Comparison of ENCODE assay signal across 18 cellular contexts in the genomic region with DNA sequence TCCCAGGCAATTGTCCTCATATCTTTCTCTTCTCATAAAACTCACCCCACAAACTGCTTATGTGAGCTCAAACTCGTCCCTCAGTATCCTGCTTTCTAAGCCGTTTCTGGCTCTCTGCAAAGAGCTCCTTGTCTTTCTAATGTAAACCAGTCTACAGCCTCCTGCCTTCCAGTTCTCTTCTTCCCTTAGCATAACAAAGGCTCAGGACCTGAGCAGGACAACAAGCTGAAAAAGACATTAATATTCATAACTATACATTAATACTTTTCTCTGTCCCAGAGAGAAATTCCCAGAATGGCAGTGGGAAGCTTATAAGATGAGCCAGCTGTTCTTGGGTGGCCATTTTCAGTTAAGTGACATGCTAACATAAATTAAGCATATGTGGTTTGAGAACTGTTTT.
"Had no signal": no experiment of that assay in that cellular context is flagged by ENCODE, and none has a peak within 500 bp of the region (broad histone marks: within the 10 kb centered on the region; RNA-seq: fewer than 3 reads in every experiment).

No MANE protein-coding gene starts in this region.

- H3K4me3 ChIP-seq: lower lobe of right lung, psoas muscle, spleen, tibial nerve had no signal

- H3K9me3 Mint-ChIP-seq: activated naive CD4-positive, alpha-beta T cell treated with anti-CD3 and anti-CD28 coated beads, Interleukin-2, amount 50 U/mL, for 24 hours; activated T-cell treated with anti-CD3 and anti-CD28 coated beads, Interleukin-2, amount 50 U/mL, for 24 hours; brain; central memory CD8-positive, alpha-beta T cell had no signal

- H3K27ac ChIP-seq: lower lobe of right lung, psoas muscle, spleen, tibial nerve had no signal

- H3K4me1 ChIP-seq: lower lobe of right lung, spleen had no signal

- H3K36me3 ChIP-seq: lower lobe of right lung, spleen, tibial nerve had no signal

- DNase-seq: activated CD4-positive, alpha-beta T cell treated with anti-CD3 and anti-CD28 coated beads, Interleukin-2, amount 50 U/mL, for 48 hours; activated CD4-positive, CD25-positive, alpha-beta regulatory T cell treated with anti-CD3 and anti-CD28 coated beads, Interleukin-2, amount 50 U/mL, for 72 hours; activated CD8-positive, alpha-beta memory T cell treated with anti-CD3 and anti-CD28 coated beads, Interleukin-2, amount 10 ng/mL, durations not matched to agents 7 days and 5 days; activated effector memory CD4-positive, alpha-beta T cell treated with Interleukin-2 at 50 U/mL for 16 hours; activated T-cell treated with anti-CD3 and anti-CD28 coated beads, Interleukin-2, amount 50 U/mL, for 24 hours; effector memory CD8-positive, alpha-beta T cell; erythroblast; lower lobe of right lung; midbrain; psoas muscle; spleen; stimulated activated CD4-positive, alpha-beta T cell treated with anti-CD3 and anti-CD28 coated beads, Interleukin-1b, Interleukin-23, amount 100 ng/mL, for 48 hours; stimulated activated naive B cell treated with anti-CD40 and anti-IgM and Interleukin-4, amounts not matched to agents 10 μg/mL and 1 μg/mL and 100 μg/mL, for 72 hours had no signal

- H3K36me3 Mint-ChIP-seq: activated CD8-positive, alpha-beta memory T cell treated with anti-CD3 and anti-CD28 coated beads, Interleukin-2, amount 10 ng/mL, durations not matched to agents 7 days and 5 days; activated naive CD4-positive, alpha-beta T cell treated with anti-CD3 and anti-CD28 coated beads, Interleukin-2, amount 50 U/mL, for 24 hours; brain; stimulated activated naive B cell treated with anti-CD40 and anti-IgM and Interleukin-4, amounts not matched to agents 10 μg/mL and 1 μg/mL and 100 μg/mL, for 72 hours had no signal

- H3K4me1 Mint-ChIP-seq: activated CD8-positive, alpha-beta memory T cell treated with anti-CD3 and anti-CD28 coated beads, Interleukin-2, amount 10 ng/mL, durations not matched to agents 7 days and 5 days; activated naive CD4-positive, alpha-beta T cell treated with anti-CD3 and anti-CD28 coated beads, Interleukin-2, amount 50 U/mL, for 24 hours; central memory CD8-positive, alpha-beta T cell; stimulated activated naive B cell treated with anti-CD40 and anti-IgM and Interleukin-4, amounts not matched to agents 10 μg/mL and 1 μg/mL and 100 μg/mL, for 72 hours had no signal

- ATAC-seq: activated CD8-positive, alpha-beta memory T cell treated with anti-CD3 and anti-CD28 coated beads, Interleukin-2, amount 10 ng/mL, durations not matched to agents 7 days and 5 days; effector memory CD8-positive, alpha-beta T cell; lower lobe of right lung; psoas muscle; sciatic nerve; stimulated activated naive B cell treated with anti-CD40 and anti-IgM and Interleukin-4, amounts not matched to agents 10 μg/mL and 1 μg/mL and 100 μg/mL, for 72 hours had no signal

- H3K4me3 Mint-ChIP-seq: activated CD8-positive, alpha-beta memory T cell treated with anti-CD3 and anti-CD28 coated beads, Interleukin-2, amount 10 ng/mL, durations not matched to agents 7 days and 5 days; activated naive CD4-positive, alpha-beta T cell treated with anti-CD3 and anti-CD28 coated beads, Interleukin-2, amount 50 U/mL, for 24 hours; activated T-cell treated with anti-CD3 and anti-CD28 coated beads, Interleukin-2, amount 50 U/mL, for 24 hours; brain; central memory CD8-positive, alpha-beta T cell; effector memory CD8-positive, alpha-beta T cell; stimulated activated naive B cell treated with anti-CD40 and anti-IgM and Interleukin-4, amounts not matched to agents 10 μg/mL and 1 μg/mL and 100 μg/mL, for 72 hours had no signal

- H3K27ac Mint-ChIP-seq: activated CD8-positive, alpha-beta memory T cell treated with anti-CD3 and anti-CD28 coated beads, Interleukin-2, amount 10 ng/mL, durations not matched to agents 7 days and 5 days; activated naive CD4-positive, alpha-beta T cell treated with anti-CD3 and anti-CD28 coated beads, Interleukin-2, amount 50 U/mL, for 24 hours; activated T-cell treated with anti-CD3 and anti-CD28 coated beads, Interleukin-2, amount 50 U/mL, for 24 hours; effector memory CD8-positive, alpha-beta T cell; stimulated activated naive B cell treated with anti-CD40 and anti-IgM and Interleukin-4, amounts not matched to agents 10 μg/mL and 1 μg/mL and 100 μg/mL, for 72 hours had no signal

- H3K27me3 Mint-ChIP-seq: activated CD8-positive, alpha-beta memory T cell treated with anti-CD3 and anti-CD28 coated beads, Interleukin-2, amount 10 ng/mL, durations not matched to agents 7 days and 5 days; activated naive CD4-positive, alpha-beta T cell treated with anti-CD3 and anti-CD28 coated beads, Interleukin-2, amount 50 U/mL, for 24 hours; brain; central memory CD8-positive, alpha-beta T cell; effector memory CD8-positive, alpha-beta T cell had no signal

- H3K27me3 ChIP-seq: spleen, tibial nerve had no signal

- H3K9me3 ChIP-seq: lower lobe of right lung, psoas muscle, spleen, tibial nerve had no signal
